Comparison of ENCODE assay signal across 8 cellular contexts in the genomic region with DNA sequence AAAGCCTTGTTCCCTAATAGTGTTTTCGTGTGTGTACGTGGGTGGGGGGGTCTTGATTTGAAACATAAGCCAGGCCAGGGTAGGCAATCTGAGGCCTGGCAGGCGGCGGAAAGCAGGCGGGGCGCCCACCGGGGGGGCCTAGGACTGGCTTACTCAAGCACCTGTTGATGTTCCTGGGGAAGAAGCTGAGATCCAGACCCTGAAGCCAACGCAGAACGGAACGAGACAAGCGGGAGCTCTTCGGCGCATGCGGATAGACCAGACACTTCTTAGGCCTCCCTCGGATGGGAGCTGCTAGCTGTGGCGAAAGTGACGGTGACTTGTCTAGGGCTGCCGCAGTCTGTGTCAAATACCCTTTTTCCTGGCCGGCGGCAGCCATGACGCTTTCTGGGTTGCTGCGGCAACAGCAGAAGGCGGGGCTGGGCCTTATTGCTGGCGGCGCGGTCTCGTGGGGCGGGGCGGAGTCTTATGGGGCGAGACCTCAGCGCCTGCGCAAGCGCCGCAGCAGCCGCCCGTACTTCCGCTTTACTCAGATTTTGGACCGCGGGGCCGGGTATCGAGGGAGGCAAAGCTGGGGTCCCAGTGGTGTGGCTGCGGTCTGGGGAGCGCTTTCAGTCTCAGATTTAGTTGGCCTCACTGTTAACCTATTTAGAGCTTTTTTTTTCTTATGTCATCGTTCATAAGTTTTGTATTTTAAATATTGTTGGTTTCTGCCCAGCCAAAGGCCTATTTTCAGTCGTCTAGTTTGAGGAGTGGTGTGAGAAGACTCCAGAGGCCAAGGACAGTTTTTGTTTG. TPM values are rescaled to one million over a fixed set of nuclear protein-coding genes. Genes with fewer than 3 reads are reported as not detected.
DNase-seq lines count a peak whose midpoint lies in the region; ATAC-seq and TF ChIP-seq lines count a peak whose summit lies in the region.

A gene (minus strand): TSS at position 402 of the 795 bp plus-strand sequence. CDS start 23 bp downstream, at position 379.

- H3K4me3 ChIP-seq in LNCaP clone FGC (ENCODE audit: low read depth, low read length): peak within 1 kb of the TSS; percentile 65

- H3K27ac Mint-ChIP-seq in activated T-helper 17 cell treated with anti-CD3 and anti-CD28 coated beads, Interleukin-2, amount 50 U/mL, for 72 hours: peak within 1 kb of the TSS; percentile 94
- H3K27ac Mint-ChIP-seq in naive B cell: peak within 1 kb of the TSS; percentile 72 to 98 (median 92)

- DNase-seq in DMS79 treated with DMSO at 0.1 percent for 48 hours (lab: John Stamatoyannopoulos, UW) (peak; percentile 65), H4 (ENCODE audit: low spot score) (peak; percentile 90), LNCaP clone FGC (ENCODE audit: low read depth) (peak; percentile 63), RPMI8226 (peak; percentile 90), fibroblast of gingiva (ENCODE audit: low read depth) (peak; percentile 93), naive B cell (peak; percentile 91)
- peak; percentile 91 to 95 for DNase-seq in stimulated activated CD8-positive, alpha-beta memory T cell treated with anti-CD3 and anti-CD28 coated beads, Interleukin-7, amount 100 ng/mL, for 48 hours (ENCODE audit: extremely low read depth in 1 of 2, low read depth in 1 of 2)

- peak; percentile 83 for ATAC-seq in activated T-helper 17 cell treated with anti-CD3 and anti-CD28 coated beads, Interleukin-2, amount 50 U/mL, for 72 hours (replicated peaks)
- peak; percentile 94 to 97 for ATAC-seq in naive B cell (ENCODE audit: low read depth in 2 of 2)

- peak within 1 kb of the TSS; percentile 84 for H3K4me3 Mint-ChIP-seq in activated T-helper 17 cell treated with anti-CD3 and anti-CD28 coated beads, Interleukin-2, amount 50 U/mL, for 72 hours
- H3K4me3 Mint-ChIP-seq in naive B cell: peak within 1 kb of the TSS; percentile 82 to 94 (median 87)

- peaks cover 11% of the 10 kb centered on the region for H3K27me3 Mint-ChIP-seq in activated T-helper 17 cell treated with anti-CD3 and anti-CD28 coated beads, Interleukin-2, amount 50 U/mL, for 72 hours
- peaks cover 9 to 32% (median 14%) of the 10 kb centered on the region in 3 donors for H3K27me3 Mint-ChIP-seq in naive B cell

- H3K9me3 Mint-ChIP-seq in activated T-helper 17 cell treated with anti-CD3 and anti-CD28 coated beads, Interleukin-2, amount 50 U/mL, for 72 hours: no peaks in the 10 kb centered on the region
- peaks cover 0 to 2% (median 0%) of the 10 kb centered on the region in 7 donors for H3K9me3 Mint-ChIP-seq in naive B cell

- peaks cover 16% of the 10 kb centered on the region for H3K4me1 Mint-ChIP-seq in activated T-helper 17 cell treated with anti-CD3 and anti-CD28 coated beads, Interleukin-2, amount 50 U/mL, for 72 hours
- H3K4me1 Mint-ChIP-seq in naive B cell: peaks cover 10 to 12% (median 12%) of the 10 kb centered on the region in 3 donors

- no peak for TF ChIP-seq CTCF in LNCaP clone FGC (IDR thresholded peaks at IDR 0.05; ENCODE audit: control insufficient read depth, extremely low read depth, insufficient read depth)

- H3K36me3 Mint-ChIP-seq in activated T-helper 17 cell treated with anti-CD3 and anti-CD28 coated beads, Interleukin-2, amount 50 U/mL, for 72 hours (ENCODE audit: low read depth): peaks cover 6% of the 10 kb centered on the region
- peaks cover 0 to 5% of the 10 kb centered on the region in 2 donors for H3K36me3 Mint-ChIP-seq in naive B cell

RNA-seq across cellular contexts. Expression of the gene that starts here (rescaled TPM):
- total RNA-seq in H4 (2014; rRNA removed; shearing (Covaris generic)): not detected in 2 replicates
- not detected for total RNA-seq in activated T-helper 17 cell treated with anti-CD3 and anti-CD28 coated beads, Interleukin-2, amount 50 U/mL, for 72 hours
- polyA plus RNA-seq in naive B cell (ENCODE audit: low read depth in 6 of 6): not detected

Comparison
In these comparisons a context has a peak if more than half of its experiments do, and no peak if none do; other contexts are left out.
1. Peak in every context shown above with its lines: DNase-seq, ATAC-seq and H3K4me3 ChIP-seq.
2. Peak in DNase-seq in H4; RNA of the gene not detected or under 1 TPM.
3. Peak in ATAC-seq in activated T-helper 17 cell treated with anti-CD3 and anti-CD28 coated beads, Interleukin-2, amount 50 U/mL, for 72 hours; RNA of the gene not detected or under 1 TPM.
4. Peak in DNase-seq and ATAC-seq in naive B cell; RNA of the gene not detected or under 1 TPM.